18 cellular contexts compared by ENCODE assay signal in the genomic region with DNA sequence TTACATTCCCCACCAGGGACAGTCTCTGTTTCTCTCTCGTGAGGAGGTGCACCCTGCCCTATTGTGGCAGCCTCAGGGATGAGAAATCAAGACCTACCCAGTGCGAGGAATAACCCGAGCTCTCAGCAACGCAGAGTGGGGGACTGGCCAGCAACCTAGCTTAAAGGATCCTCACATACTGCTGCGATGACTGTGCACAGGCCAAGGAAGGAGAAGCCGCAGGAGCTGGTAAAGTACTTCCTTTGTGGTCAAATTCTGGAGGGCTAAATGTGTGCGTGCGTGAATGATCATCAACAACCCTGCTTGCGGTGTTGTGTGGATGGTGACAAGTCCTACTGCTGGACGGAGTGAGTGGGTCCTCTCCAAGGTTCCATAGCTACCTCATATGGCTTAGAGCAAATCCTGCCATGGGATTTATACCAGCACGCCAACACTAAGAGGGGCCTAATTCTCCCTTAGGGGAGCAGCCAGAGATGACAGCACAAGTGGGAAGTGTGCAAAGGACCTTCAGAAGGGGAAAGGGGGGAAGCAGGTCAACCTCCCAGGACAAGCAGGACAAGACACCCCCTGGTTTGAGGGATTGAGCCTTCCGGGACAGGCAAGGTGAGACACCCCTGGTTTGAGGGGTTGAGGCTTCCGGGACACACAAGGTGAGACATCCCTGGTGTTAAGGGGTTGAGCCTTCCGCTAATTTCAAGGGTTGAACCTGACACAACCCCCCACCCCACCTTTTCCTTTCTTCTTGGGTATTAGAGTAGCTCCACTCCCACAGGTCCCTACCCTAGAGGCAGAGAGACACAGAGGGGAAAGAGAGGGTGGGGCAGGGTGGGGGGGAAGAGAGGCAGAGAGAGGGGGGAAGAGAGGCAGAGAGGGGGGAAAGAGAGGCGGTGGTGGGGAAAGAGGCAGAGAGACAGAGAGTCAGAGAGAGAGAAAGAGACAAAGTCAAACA. TPM values are rescaled to one million over a fixed set of nuclear protein-coding genes. Genes with fewer than 3 reads are reported as not detected.
DNase-seq lines count a peak whose midpoint lies in the region; ATAC-seq and TF ChIP-seq lines count a peak whose summit lies in the region.
"Had no signal": no experiment of that assay in that cellular context is flagged by ENCODE, and none has a peak within 500 bp of the region (broad histone marks: within the 10 kb centered on the region; RNA-seq: fewer than 3 reads in every experiment).

No MANE protein-coding gene starts in this region.

- no peaks in the 10 kb centered on the region for H3K9me2 ChIP-seq in HCT116 (ENCODE audit: insufficient read depth)

- CTCF ChIA-PET in HCT116 (lab: Charles Lee): no interaction called here

- TSS peak; percentile 81 for BruUV-seq in HCT116 (replicated peaks; lab: Mats Ljungman, UMichigan)

- RAD21 ChIA-PET in HCT116 (lab: Charles Lee; ENCODE audit: low non-redundant PET in 1 of 2, low total read pairs in 2 of 2, uncharacterized antibody in 2 of 2, unreplicated experiment in 2 of 2): no interaction called here

- H3K4me1 ChIP-seq in HCT116 (ENCODE audit: control insufficient read depth in 1 of 2, insufficient read depth in 2 of 2, low read length in 2 of 2): peaks cover 44 to 93% of the 10 kb centered on the region in 2 experiments
- H3K4me1 ChIP-seq: body of pancreas, parathyroid adenoma, suprapubic skin had no signal

- peaks cover 95% of the 10 kb centered on the region for H3K79me2 ChIP-seq in HCT116 (ENCODE audit: insufficient read depth, low read length)

- intact Hi-C loops in HCT116 (cut with micrococcal nuclease): loop anchor here (1.0 kb wide), 1 partner anchor 60 kb away; a partner anchor contains a TSS

- POLR2A ChIA-PET in HCT116 (lab: Charles Lee): interaction anchor here (0.8 to 1.4 kb wide), 4 partner anchors 12 to 262 kb away, joined by 3 to 4 read pairs (median 4); no protein-coding TSS in a partner anchor

- peak overlapping the region; percentile 95 for H3K4me2 ChIP-seq in HCT116 (ENCODE audit: low read length)

- ATAC-seq in HCT116 (peak; percentile 86), HG02678 (IDR thresholded peaks at IDR 0.05; ENCODE audit: unreplicated experiment) (no peak), GM18868 (IDR thresholded peaks at IDR 0.05; ENCODE audit: unreplicated experiment) (no peak)
- ATAC-seq: body of pancreas, T-helper 17 cell had no signal

- H3K9ac ChIP-seq in HCT116 (ENCODE audit: low read length): peak overlapping the region; percentile 82
- H3K9ac ChIP-seq: parathyroid adenoma had no signal

- H4K20me1 ChIP-seq in HCT116 (ENCODE audit: insufficient read depth): no peaks in the 10 kb centered on the region

- no peak overlapping the region for H2AFZ ChIP-seq in HCT116 (ENCODE audit: low read depth, low read length, poor library complexity, severe bottlenecking)
- H2AFZ ChIP-seq: parathyroid adenoma had no signal

- no peak for TF ChIP-seq RAD21 in HCT116 (IDR thresholded peaks at IDR 0.05; ENCODE audit: low read depth)

- peak overlapping the region; percentile 61 to 69 for H3K4me3 ChIP-seq in HCT116 (replicated peaks in 1 of 2; ENCODE audit: low read depth in 1 of 2, low read length in 2 of 2)
- H3K4me3 ChIP-seq: body of pancreas, suprapubic skin had no signal

- DNase-seq in A172 (ENCODE audit: low spot score) (peak; percentile 87), HCT116 (ENCODE audit: low read depth, low spot score) (peak; percentile 86), SIG-M5 treated with dmso at 0.1 percent for 504 hours (lab: John Stamatoyannopoulos, UW; ENCODE audit: unreplicated experiment) (peak; percentile 38), glomerular visceral epithelial cell (ENCODE audit: extremely low spot score) (peak; percentile 91), pons (ENCODE audit: low spot score) (no peak), iPS-NIHi11 (ENCODE audit: low spot score) (no peak)
- DNase-seq: activated CD4-positive, alpha-beta memory T cell treated with anti-CD3 and anti-CD28 coated beads for 36 hours; activated effector memory CD4-positive, alpha-beta T cell treated with anti-CD3 and anti-CD28 coated beads, Interleukin-2, amount 50 U/mL, for 16 hours; body of pancreas; DMS 273 treated with DMSO at 0.1 percent for 48 hours; effector CD4-positive, alpha-beta T cell; islet precursor cell; stimulated activated CD4-positive, alpha-beta T cell treated with anti-CD3 and anti-CD28 coated beads, Interleukin-15, amount 100 ng/mL, for 24 hours; T-helper 17 cell had no signal

- H3K9me3 ChIP-seq in HCT116 (ENCODE audit: control insufficient read depth in 1 of 2, insufficient read depth in 1 of 2, low read depth in 1 of 2, low read length in 2 of 2): no peaks in the 10 kb centered on the region

- no peak for TF ChIP-seq CTCF in HCT116 (IDR thresholded peaks at IDR 0.05 in 2 of 3, conservative IDR thresholded peaks at IDR 0.05 in 1 of 3; ENCODE audit: borderline replicate concordance in 1 of 3, insufficient read depth in 1 of 3, low read depth in 2 of 3, low read length in 2 of 3)

- H3K27ac ChIP-seq in HCT116 (ENCODE audit: low read depth, low read length): peak overlapping the region; percentile 88
- H3K27ac ChIP-seq: body of pancreas, parathyroid adenoma, suprapubic skin had no signal

- no peaks in the 10 kb centered on the region for H3K27me3 ChIP-seq in HCT116 (ENCODE audit: insufficient read depth, low read length)
- H3K27me3 ChIP-seq: body of pancreas, suprapubic skin had no signal

- H3K36me3 ChIP-seq in HCT116 (ENCODE audit: control insufficient read depth in 1 of 2, insufficient read depth in 2 of 2, low read length in 2 of 2): no peaks in the 10 kb centered on the region

- no peak for TF ChIP-seq POLR2A in HCT116 (IDR thresholded peaks at IDR 0.05; ENCODE audit: borderline replicate concordance, extremely low read depth, insufficient read depth, insufficient read length)

TF ChIP-seq in HCT116, 20 proteins besides CTCF, POLR2A, EP300 and RAD21:
- no peak for TF ChIP-seq SIN3A (IDR thresholded peaks at IDR 0.05; ENCODE audit: low read depth)
- TF ChIP-seq POLR2AphosphoS5 (IDR thresholded peaks at IDR 0.05; ENCODE audit: low read depth, low read length): no peak; the same call in 1 of the 2 replicates
- no peak for TF ChIP-seq CEBPB (IDR thresholded peaks at IDR 0.05; ENCODE audit: low read depth)
- TF ChIP-seq SP1 (IDR thresholded peaks at IDR 0.05; ENCODE audit: low read depth): no peak
- peak; percentile 28; the same call in 1 of the 2 replicates for TF ChIP-seq CBX3 (IDR thresholded peaks at IDR 0.05; ENCODE audit: low read depth)
- peak; percentile 66; the same call in 1 of the 2 replicates for TF ChIP-seq FOSL1 (IDR thresholded peaks at IDR 0.05; ENCODE audit: low read depth)
- TF ChIP-seq, protein P1, sequence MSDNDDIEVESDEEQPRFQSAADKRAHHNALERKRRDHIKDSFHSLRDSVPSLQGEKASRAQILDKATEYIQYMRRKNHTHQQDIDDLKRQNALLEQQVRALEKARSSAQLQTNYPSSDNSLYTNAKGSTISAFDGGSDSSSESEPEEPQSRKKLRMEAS (IDR thresholded peaks at IDR 0.05): peak; percentile 13
- TF ChIP-seq EGR1 (IDR thresholded peaks at IDR 0.05; ENCODE audit: low read depth): no peak
- peak; percentile 66 for TF ChIP-seq JUND (IDR thresholded peaks at IDR 0.05)
- TF ChIP-seq EZH2 (IDR thresholded peaks at IDR 0.05): no peak
- no peak for TF ChIP-seq SRF (IDR thresholded peaks at IDR 0.05; ENCODE audit: low read depth)
- no peak for TF ChIP-seq ZFX (IDR thresholded peaks at IDR 0.05)
- TF ChIP-seq ZNF274 (IDR thresholded peaks at IDR 0.05; ENCODE audit: low read depth, low read length): no peak
- TF ChIP-seq EZH2phosphoT487 (IDR thresholded peaks at IDR 0.05; ENCODE audit: borderline replicate concordance): no peak

RNA-seq across cellular contexts. Expression of a gene that starts 58.8 kb away (rescaled TPM):
- 9.1 TPM in 2 replicates for total RNA-seq in A172 (2014; rRNA removed; shearing (Covaris generic))
- total RNA-seq in HCT116 (2021; ENCODE audit: unreplicated experiment): 5.0 TPM
- 1.9 and 2.3 TPM in 2 replicates for polyA plus RNA-seq in HCT116 (2012)

RNA-seq across cellular contexts. Expression of a gene that starts 59.5 kb away (rescaled TPM):
- 18.7 and 34.0 TPM in 2 replicates for total RNA-seq in A172 (2014; rRNA removed; shearing (Covaris generic))
- total RNA-seq in HCT116 (2021; ENCODE audit: unreplicated experiment): 43.4 TPM
- polyA plus RNA-seq in HCT116 (2012): 18.5 and 22.7 TPM in 2 replicates

Comparison
In these comparisons a context has a peak if more than half of its experiments do, and no peak if none do; other contexts are left out.
1. DNase-seq: peak in A172 (single experiment), HCT116 (single experiment), SIG-M5 treated with dmso at 0.1 percent for 504 hours (single experiment) and glomerular visceral epithelial cell (single experiment); none in pons (single experiment) and iPS-NIHi11 (single experiment).